23 cellular contexts compared by ENCODE assay signal in genomic region chr2:236705295-236706114, GRCh38.
DNase-seq lines count a peak whose midpoint lies in the region; ATAC-seq, FAIRE-seq and TF ChIP-seq lines count a peak whose summit lies in the region.
"Had no signal": no experiment of that assay in that cellular context is flagged by ENCODE, and none has a peak within 500 bp of the region (broad histone marks: within the 10 kb centered on the region; RNA-seq: fewer than 3 reads in every experiment).

No MANE protein-coding gene starts in this region.

- 65% methylated on average over 13 of the region's 13 CpGs for WGBS in right cardiac atrium
- WGBS in sigmoid colon, 2 donors: 80 to 84% methylated on average over 13 of the region's 13 CpGs

- no peak overlapping the region for H3K27ac ChIP-seq in right cardiac atrium (ENCODE audit: low read length)
- no peak overlapping the region for H3K27ac ChIP-seq in sigmoid colon
- H3K27ac ChIP-seq: 22Rv1, ascending aorta, esophagus muscularis mucosa, neutrophil had no signal

- H3K4me1 ChIP-seq in right cardiac atrium (ENCODE audit: control insufficient read depth, insufficient read depth, low read length) (no peaks in the 10 kb centered on the region), sigmoid colon (no peaks in the 10 kb centered on the region)
- H3K4me1 ChIP-seq: ascending aorta had no signal

- no peak for FAIRE-seq in RCC 7860 (lab: Jason Lieb, UNC)
- FAIRE-seq: HepG2, urothelium cell line had no signal

- DNase-seq in DMS79 treated with DMSO at 0.1 percent for 48 hours (lab: John Stamatoyannopoulos, UW) (peak; percentile 28), DMS79 (lab: John Stamatoyannopoulos, UW) (no peak), RCC 7860 (ENCODE audit: low spot score) (peak; percentile 9), right cardiac atrium (no peak), sigmoid colon (peak; percentile 80), OCI-M2 (lab: John Stamatoyannopoulos, UW; ENCODE audit: unreplicated experiment) (no peak), NCI-H146 (lab: John Stamatoyannopoulos, UW) (no peak)
- DNase-seq in central memory CD4-positive, alpha-beta T cell: no peak
- DNase-seq: activated naive CD4-positive, alpha-beta T cell treated with Interleukin-2 at 50 U/mL for 16 hours; activated T-cell treated with anti-CD3 and anti-CD28 coated beads for 4 hours; cerebellar nuclear complex; effector memory CD4-positive, alpha-beta T cell; NCI-H1436 treated with DMSO at 0.1 percent for 48 hours; NCI-H2171; NCI-H526; PC-3; stimulated activated CD8-positive, alpha-beta memory T cell treated with anti-CD3 and anti-CD28 coated beads, Interleukin-4, amount 100 ng/mL, for 48 hours had no signal

- H3K27me3 ChIP-seq in right cardiac atrium (ENCODE audit: control insufficient read depth, insufficient read depth) (no peaks in the 10 kb centered on the region), sigmoid colon (no peaks in the 10 kb centered on the region)
- H3K27me3 ChIP-seq: ascending aorta, esophagus muscularis mucosa, neutrophil had no signal

- H3K9me3 ChIP-seq in right cardiac atrium (ENCODE audit: control insufficient read depth, low read length) (no peaks in the 10 kb centered on the region), sigmoid colon (no peaks in the 10 kb centered on the region)
- H3K9me3 ChIP-seq: ascending aorta, esophagus muscularis mucosa, neutrophil had no signal

- peak; percentile 19 to 53 for ATAC-seq in right cardiac atrium
- ATAC-seq: HepG2, PC-3 had no signal

- no peaks in the 10 kb centered on the region for H3K36me3 ChIP-seq in sigmoid colon
- H3K36me3 ChIP-seq: ascending aorta, esophagus muscularis mucosa, neutrophil had no signal

- TF ChIP-seq CTCF in sigmoid colon (IDR thresholded peaks at IDR 0.05): no peak

- no peak overlapping the region for H3K4me3 ChIP-seq in right cardiac atrium (ENCODE audit: low read length)
- no peak overlapping the region for H3K4me3 ChIP-seq in sigmoid colon
- H3K4me3 ChIP-seq: ascending aorta, esophagus muscularis mucosa had no signal

- no peak for TF ChIP-seq EP300 in sigmoid colon (IDR thresholded peaks at IDR 0.05)

- intact Hi-C loops in right cardiac atrium (cut with DNase I): no loop called here
- intact Hi-C loops in sigmoid colon (cut with DNase I): no loop called here

- no peak for TF ChIP-seq POLR2A in sigmoid colon (IDR thresholded peaks at IDR 0.05)

Comparison
In these comparisons a context has a peak if more than half of its experiments do, and no peak if none do; other contexts are left out.
1. DNase-seq: peak in DMS79 treated with DMSO at 0.1 percent for 48 hours (single experiment), RCC 7860 (single experiment) and sigmoid colon (single experiment); none in DMS79 (single experiment), right cardiac atrium (0 of 3), central memory CD4-positive, alpha-beta T cell (single experiment), OCI-M2 (single experiment) and NCI-H146 (single experiment).